8 cellular contexts compared by ENCODE assay signal in genomic region chr7:156751319-156751718, GRCh38.
A peak's percentile ranks its signal among the peaks of the same experiment; 100 is the strongest.
DNase-seq lines count a peak whose midpoint lies in the region; ATAC-seq and TF ChIP-seq lines count a peak whose summit lies in the region.

No MANE protein-coding gene starts in this region.

- no peak for TF ChIP-seq CTCF in astrocyte of the spinal cord (IDR thresholded peaks at IDR 0.05; ENCODE audit: low read depth, low read length)

- DNase-seq in HPDE6-E6E7 (ENCODE audit: extremely low spot score), result peak; percentile 63
- DNase-seq in astrocyte of the spinal cord (ENCODE audit: low read depth, low spot score), result peak; percentile 96
- peak; percentile 37 for DNase-seq in smooth muscle cell of the brain vasculature (ENCODE audit: low read depth, low spot score)
- no peak for DNase-seq in cardiac septum (ENCODE audit: low spot score)
- no peak for DNase-seq in anterior cingulate cortex (lab: John Stamatoyannopoulos, UW)

- intact Hi-C loops in cardiac septum (cut with DNase I), result no loop called here

- in situ Hi-C loops in astrocyte of the spinal cord (cut with HindIII; ENCODE audit: low sequenced_read_pairs), result no loop called here

- ATAC-seq in GM18502 (IDR thresholded peaks at IDR 0.05; ENCODE audit: poor library complexity, unreplicated experiment) (peak; percentile 87), GM19395 (IDR thresholded peaks at IDR 0.05; ENCODE audit: unreplicated experiment) (no peak), GM21381 (IDR thresholded peaks at IDR 0.05; ENCODE audit: unreplicated experiment) (no peak)

- H3K4me3 ChIP-seq in astrocyte of the spinal cord (ENCODE audit: low read depth, low read length), result no peak overlapping the region

Comparison
In these comparisons a context has a peak if more than half of its experiments do, and no peak if none do; other contexts are left out.
1. DNase-seq: peak in HPDE6-E6E7 (single experiment), astrocyte of the spinal cord (single experiment) and smooth muscle cell of the brain vasculature (single experiment); none in cardiac septum (single experiment) and anterior cingulate cortex (0 of 58).